ENCODE assay signal across 27 cellular contexts in the genomic region with DNA sequence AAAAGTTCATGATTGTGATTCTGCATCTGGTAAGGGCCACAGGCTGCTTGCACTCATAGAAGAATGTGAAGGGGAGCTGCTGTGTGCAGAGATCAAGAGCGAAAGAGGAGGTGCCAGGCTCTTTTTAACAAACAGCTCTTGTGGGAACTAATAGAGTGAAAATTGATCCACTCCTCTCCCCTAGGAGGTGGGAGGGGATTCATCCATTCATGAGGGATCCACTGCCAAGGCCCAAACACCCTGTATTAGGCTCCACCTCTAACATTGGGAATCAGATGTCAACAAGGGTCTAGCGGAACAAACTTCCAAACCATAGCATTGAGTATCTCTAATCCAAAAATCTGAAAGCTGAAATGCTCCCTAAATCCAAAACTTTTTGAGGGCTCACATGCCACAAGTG.
"Had no signal": no experiment of that assay in that cellular context is flagged by ENCODE, and none has a peak within 500 bp of the region (broad histone marks: within the 10 kb centered on the region; RNA-seq: fewer than 3 reads in every experiment).

No MANE protein-coding gene starts in this region.

- H3K4me3 Mint-ChIP-seq: nephron; neural progenitor cell; stimulated activated effector memory CD8-positive, alpha-beta T cell treated with anti-CD3 and anti-CD28 coated beads, Interleukin-12 subunit alpha, Interleukin-12 subunit beta, amount 100 ng/mL, for 72 hours; stimulated activated naive B cell treated with anti-CD40 and anti-IgM and Interleukin-4, amounts not matched to agents 10 μg/mL and 1 μg/mL and 100 μg/mL, for 72 hours; stimulated activated naive CD8-positive, alpha-beta T cell treated with anti-CD3 and anti-CD28 coated beads, Interleukin-15, Interleukin-2, amounts not matched to agents 100 ng/mL and 50 ng/mL, for 24 hours had no signal

- H3K4me3 ChIP-seq: neural progenitor cell, ovary, psoas muscle, right lobe of liver, sigmoid colon, stomach, thoracic aorta, thyroid gland, tibial nerve, upper lobe of left lung, vagina had no signal

- H3K27ac ChIP-seq: neural progenitor cell, ovary, parathyroid adenoma, psoas muscle, right lobe of liver, sigmoid colon, stomach, thoracic aorta, thyroid gland, tibial nerve, upper lobe of left lung, vagina had no signal

- H3K27me3 ChIP-seq: neural progenitor cell, ovary, right lobe of liver, sigmoid colon, stomach, thyroid gland, tibial nerve, upper lobe of left lung, vagina had no signal

- H3K79me2 ChIP-seq: parathyroid adenoma had no signal

- ATAC-seq: psoas muscle; right cardiac atrium; right lobe of liver; stimulated activated effector memory CD8-positive, alpha-beta T cell treated with anti-CD3 and anti-CD28 coated beads, Interleukin-12 subunit alpha, Interleukin-12 subunit beta, amount 100 ng/mL, for 72 hours; stimulated activated naive B cell treated with anti-CD40 and anti-IgM and Interleukin-4, amounts not matched to agents 10 μg/mL and 1 μg/mL and 100 μg/mL, for 72 hours had no signal

- DNase-seq: occipital lobe; ovary; posterior cingulate gyrus; psoas muscle; right cardiac atrium; right lobe of liver; sigmoid colon; small intestine; stimulated activated CD4-positive, alpha-beta T cell treated with anti-CD3 and anti-CD28 coated beads, Interleukin-15, amount 100 ng/mL, for 24 hours; stimulated activated CD4-positive, alpha-beta T cell treated with anti-CD3 and anti-CD28 coated beads, Interleukin-2, amount 100 ng/mL, for 24 hours; stimulated activated CD4-positive, alpha-beta T cell treated with anti-CD3 and anti-CD28 coated beads, Interleukin-2, amount 100 ng/mL, for 48 hours; stimulated activated CD4-positive, alpha-beta T cell treated with anti-CD3 and anti-CD28 coated beads, Interleukin-4, amount 100 ng/mL, for 24 hours; stimulated activated naive B cell treated with anti-CD40 and anti-IgM and Interleukin-4, amounts not matched to agents 10 μg/mL and 1 μg/mL and 100 μg/mL, for 72 hours; stimulated activated naive CD4-positive, alpha-beta T cell treated with Interleukin-2 at 50 U/mL for 16 hours; stomach; thyroid gland; trophoblast cell; upper lobe of left lung had no signal

- H3K36me3 Mint-ChIP-seq: neural progenitor cell; stimulated activated effector memory CD8-positive, alpha-beta T cell treated with anti-CD3 and anti-CD28 coated beads, Interleukin-12 subunit alpha, Interleukin-12 subunit beta, amount 100 ng/mL, for 72 hours; stimulated activated naive B cell treated with anti-CD40 and anti-IgM and Interleukin-4, amounts not matched to agents 10 μg/mL and 1 μg/mL and 100 μg/mL, for 72 hours had no signal

- H3K4me1 ChIP-seq: neural progenitor cell, parathyroid adenoma, psoas muscle, right lobe of liver, sigmoid colon, stomach, thyroid gland, tibial nerve, upper lobe of left lung, vagina had no signal

- H3K27me3 Mint-ChIP-seq: progenitor cell of endocrine pancreas had no signal

- H3K4me1 Mint-ChIP-seq: nephron; stimulated activated effector memory CD8-positive, alpha-beta T cell treated with anti-CD3 and anti-CD28 coated beads, Interleukin-12 subunit alpha, Interleukin-12 subunit beta, amount 100 ng/mL, for 72 hours; stimulated activated naive B cell treated with anti-CD40 and anti-IgM and Interleukin-4, amounts not matched to agents 10 μg/mL and 1 μg/mL and 100 μg/mL, for 72 hours had no signal

- H3K36me3 ChIP-seq: neural progenitor cell, ovary, right lobe of liver, sigmoid colon, stomach, thoracic aorta, thyroid gland, tibial nerve, upper lobe of left lung, vagina had no signal

- H3K9me3 Mint-ChIP-seq: nephron; neural progenitor cell; stimulated activated effector memory CD8-positive, alpha-beta T cell treated with anti-CD3 and anti-CD28 coated beads, Interleukin-12 subunit alpha, Interleukin-12 subunit beta, amount 100 ng/mL, for 72 hours; stimulated activated naive B cell treated with anti-CD40 and anti-IgM and Interleukin-4, amounts not matched to agents 10 μg/mL and 1 μg/mL and 100 μg/mL, for 72 hours; stimulated activated naive CD8-positive, alpha-beta T cell treated with anti-CD3 and anti-CD28 coated beads, Interleukin-15, Interleukin-2, amounts not matched to agents 100 ng/mL and 50 ng/mL, for 24 hours had no signal

- H3K4me2 ChIP-seq: neural progenitor cell had no signal

- H3K27ac Mint-ChIP-seq: nephron; neural progenitor cell; progenitor cell of endocrine pancreas; stimulated activated effector memory CD8-positive, alpha-beta T cell treated with anti-CD3 and anti-CD28 coated beads, Interleukin-12 subunit alpha, Interleukin-12 subunit beta, amount 100 ng/mL, for 72 hours; stimulated activated naive B cell treated with anti-CD40 and anti-IgM and Interleukin-4, amounts not matched to agents 10 μg/mL and 1 μg/mL and 100 μg/mL, for 72 hours; stimulated activated naive CD8-positive, alpha-beta T cell treated with anti-CD3 and anti-CD28 coated beads, Interleukin-15, Interleukin-2, amounts not matched to agents 100 ng/mL and 50 ng/mL, for 24 hours had no signal

- H3K9me3 ChIP-seq: ovary, psoas muscle, right lobe of liver, sigmoid colon, stomach, thoracic aorta, thyroid gland, upper lobe of left lung, vagina had no signal

- H2AFZ ChIP-seq: neural progenitor cell, parathyroid adenoma had no signal
